In the genomic region with DNA sequence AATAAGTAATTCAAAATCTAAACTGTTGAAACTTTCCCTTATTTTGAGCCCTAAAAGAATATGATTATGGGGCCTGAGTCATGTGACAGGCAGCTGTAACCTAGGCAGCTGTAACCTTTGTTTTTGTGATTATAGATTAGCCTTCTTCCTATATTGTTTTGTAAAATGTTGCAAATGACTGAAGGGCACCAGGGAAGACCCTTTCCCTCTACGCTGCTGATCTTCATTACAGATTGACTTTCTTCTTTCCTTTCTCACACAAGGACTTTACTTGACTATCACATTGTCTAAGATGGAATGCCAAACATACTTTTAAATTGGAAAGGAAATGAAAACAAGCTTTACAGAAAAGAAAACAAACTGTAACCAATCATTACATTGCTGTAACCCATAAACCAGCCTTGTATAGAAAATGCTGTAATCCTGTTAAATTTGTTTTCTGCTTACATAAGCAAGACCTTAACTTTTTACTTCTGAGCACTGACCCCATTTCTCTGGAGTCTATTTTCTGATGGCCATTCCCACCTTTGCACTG, we compare ENCODE assay signal across 25 cellular contexts.
"Had no signal": no experiment of that assay in that cellular context is flagged by ENCODE, and none has a peak within 500 bp of the region (broad histone marks: within the 10 kb centered on the region; RNA-seq: fewer than 3 reads in every experiment).

No MANE protein-coding gene starts in this region.

- H3K9me3 ChIP-seq: colonic mucosa, heart right ventricle, left lung, sigmoid colon, stomach, suprapubic skin, tibial nerve had no signal

- H3K4me3 Mint-ChIP-seq: activated naive CD4-positive, alpha-beta T cell treated with anti-CD3 and anti-CD28 coated beads for 36 hours; activated naive CD8-positive, alpha-beta T cell treated with anti-CD3 and anti-CD28 coated beads, Interleukin-2, amount 10 ng/mL, durations not matched to agents 7 days and 5 days; immature natural killer cell; mesothelial cell of epicardium; naive thymus-derived CD8-positive, alpha-beta T cell; stimulated activated memory B cell treated with anti-CD40 and anti-IgM and Interleukin-4, amounts not matched to agents 10 μg/mL and 1 μg/mL and 100 μg/mL, for 72 hours had no signal

- DNase-seq: activated CD4-positive, alpha-beta T cell treated with anti-CD3 and anti-CD28 coated beads, Interleukin-2, amount 50 U/mL, for 4 hours; activated CD8-positive, alpha-beta memory T cell treated with anti-CD3 and anti-CD28 coated beads for 24 hours; activated CD8-positive, alpha-beta memory T cell treated with anti-CD3 and anti-CD28 coated beads, Interleukin-2, amount 50 U/mL, for 4 hours; activated effector memory CD4-positive, alpha-beta T cell treated with Interleukin-2 at 50 U/mL for 16 hours; activated naive CD4-positive, alpha-beta T cell treated with anti-CD3 and anti-CD28 coated beads for 36 hours; activated naive CD8-positive, alpha-beta T cell treated with anti-CD3 and anti-CD28 coated beads, Interleukin-2, amount 10 ng/mL, durations not matched to agents 7 days and 5 days; activated T-cell treated with anti-CD3 and anti-CD28 coated beads, Interleukin-2, amount 50 U/mL, for 48 hours; amygdala; colonic mucosa; heart right ventricle; immature natural killer cell; left lung; naive thymus-derived CD8-positive, alpha-beta T cell; retina; sigmoid colon; stimulated activated CD4-positive, alpha-beta T cell treated with anti-CD3 and anti-CD28 coated beads, Interleukin-15, amount 100 ng/mL, for 24 hours; stomach; T-helper 9 cell had no signal

- H3K36me3 Mint-ChIP-seq: activated naive CD8-positive, alpha-beta T cell treated with anti-CD3 and anti-CD28 coated beads, Interleukin-2, amount 10 ng/mL, durations not matched to agents 7 days and 5 days; mesothelial cell of epicardium; naive thymus-derived CD8-positive, alpha-beta T cell; stimulated activated memory B cell treated with anti-CD40 and anti-IgM and Interleukin-4, amounts not matched to agents 10 μg/mL and 1 μg/mL and 100 μg/mL, for 72 hours had no signal

- H3K9me3 Mint-ChIP-seq: activated naive CD4-positive, alpha-beta T cell treated with anti-CD3 and anti-CD28 coated beads for 36 hours; stimulated activated memory B cell treated with anti-CD40 and anti-IgM and Interleukin-4, amounts not matched to agents 10 μg/mL and 1 μg/mL and 100 μg/mL, for 72 hours had no signal

- H3K4me1 Mint-ChIP-seq: activated naive CD8-positive, alpha-beta T cell treated with anti-CD3 and anti-CD28 coated beads, Interleukin-2, amount 10 ng/mL, durations not matched to agents 7 days and 5 days; immature natural killer cell; naive thymus-derived CD8-positive, alpha-beta T cell; stimulated activated memory B cell treated with anti-CD40 and anti-IgM and Interleukin-4, amounts not matched to agents 10 μg/mL and 1 μg/mL and 100 μg/mL, for 72 hours had no signal

- H3K27ac ChIP-seq: colonic mucosa, heart right ventricle, left lung, sigmoid colon, stomach, suprapubic skin, tibial nerve had no signal

- H3K27me3 ChIP-seq: colonic mucosa, left lung, sigmoid colon, stomach, suprapubic skin, tibial nerve had no signal

- H3K4me3 ChIP-seq: colonic mucosa, heart right ventricle, left lung, lung, sigmoid colon, smooth muscle cell, stomach, suprapubic skin, tibial nerve had no signal

- H3K36me3 ChIP-seq: colonic mucosa, heart right ventricle, left lung, sigmoid colon, stomach, suprapubic skin, tibial nerve had no signal

- H3K27ac Mint-ChIP-seq: activated naive CD4-positive, alpha-beta T cell treated with anti-CD3 and anti-CD28 coated beads for 36 hours; activated naive CD8-positive, alpha-beta T cell treated with anti-CD3 and anti-CD28 coated beads, Interleukin-2, amount 10 ng/mL, durations not matched to agents 7 days and 5 days; immature natural killer cell; mesothelial cell of epicardium; naive thymus-derived CD8-positive, alpha-beta T cell; progenitor cell of endocrine pancreas; stimulated activated memory B cell treated with anti-CD40 and anti-IgM and Interleukin-4, amounts not matched to agents 10 μg/mL and 1 μg/mL and 100 μg/mL, for 72 hours had no signal

- H3K27me3 Mint-ChIP-seq: activated naive CD8-positive, alpha-beta T cell treated with anti-CD3 and anti-CD28 coated beads, Interleukin-2, amount 10 ng/mL, durations not matched to agents 7 days and 5 days; stimulated activated memory B cell treated with anti-CD40 and anti-IgM and Interleukin-4, amounts not matched to agents 10 μg/mL and 1 μg/mL and 100 μg/mL, for 72 hours had no signal

- H3K4me1 ChIP-seq: colonic mucosa, heart right ventricle, left lung, sigmoid colon, stomach, suprapubic skin, tibial nerve had no signal
